ENCODE assay signal across 22 cellular contexts in genomic region chr6:133309579-133309978, GRCh38.
DNase-seq lines count a peak whose midpoint lies in the region; ATAC-seq, FAIRE-seq and TF ChIP-seq lines count a peak whose summit lies in the region.
"Had no signal": no experiment of that assay in that cellular context is flagged by ENCODE, and none has a peak within 500 bp of the region (broad histone marks: within the 10 kb centered on the region; RNA-seq: fewer than 3 reads in every experiment).

No MANE protein-coding gene starts in this region.

- CTCF ChIA-PET in IMR-90 (lab: Yijun Ruan, JAX) (no interaction called here), HEK293T (lab: Yijun Ruan, JAX) (interaction anchor here (0.7 kb wide), 1 partner anchor 29 kb away, joined by 3 read pairs; no protein-coding TSS in a partner anchor)

- DNase-seq in IMR-90 (no peak), bronchial epithelial cell (ENCODE audit: low read depth) (peak; percentile 18), fibroblast of pulmonary artery (ENCODE audit: low read depth) (peak; percentile 32), sciatic nerve (ENCODE audit: low spot score) (no peak), HEK293T (ENCODE audit: extremely low spot score) (no peak), HUDEP-2 (lab: John Stamatoyannopoulos, UW; ENCODE audit: unreplicated experiment in 76 of 76) (no peak), NCI-H1436 (lab: John Stamatoyannopoulos, UW) (no peak)
- DNase-seq: ACHN; CD8-positive, alpha-beta T cell; DMS79 treated with DMSO at 0.1 percent for 48 hours; GM23248; Kasumi-1; NCI-H146; NCI-H345; NCI-H69; NK-92 treated with Interleukin-12 subunit alpha and Interleukin-12 subunit beta, amount 100 ng/mL, for 24 hours; OCI-M1 had no signal

- 100% methylated on average over 1 of the region's 3 CpGs; no CpG with 5 or more reads in 1 of the 2 experiments for WGBS in IMR-90 (ENCODE audit: extremely low coverage in 2 of 2, insufficient read length in 1 of 2), 2 experiments

- no peak overlapping the region for H2AFZ ChIP-seq in IMR-90 (replicated peaks; ENCODE audit: low read length, poor library complexity)
- H2AFZ ChIP-seq: GM23248 had no signal

- H3K9ac ChIP-seq in IMR-90 (ENCODE audit: low read depth, low read length): no peak overlapping the region
- H3K9ac ChIP-seq: GM23248 had no signal

- H2BK15ac ChIP-seq in IMR-90 (ENCODE audit: low read depth, low read length): no peak overlapping the region

- TF ChIP-seq CTCF in IMR-90 (conservative IDR thresholded peaks at IDR 0.05; ENCODE audit: low read depth, low read length) (no peak), bronchial epithelial cell (IDR thresholded peaks at IDR 0.05; ENCODE audit: insufficient read depth, low read length, severe bottlenecking) (no peak), fibroblast of pulmonary artery (IDR thresholded peaks at IDR 0.05; ENCODE audit: low read length, missing control alignments) (no peak)

- POLR2A ChIA-PET in IMR-90 (lab: Charles Lee; ENCODE audit: unreplicated experiment): no interaction called here
- POLR2A ChIA-PET in HEK293T (lab: Yijun Ruan, JAX): no interaction called here

- no peak overlapping the region for H2AK9ac ChIP-seq in IMR-90 (replicated peaks; ENCODE audit: low read depth, low read length, poor library complexity)

- H3K23ac ChIP-seq in IMR-90 (ENCODE audit: low read depth, low read length): no peak overlapping the region

- H3K9me1 ChIP-seq in IMR-90 (ENCODE audit: insufficient read depth, low read length): no peaks in the 10 kb centered on the region

- H2BK20ac ChIP-seq in IMR-90 (ENCODE audit: low read depth, low read length): no peak overlapping the region

- H3K18ac ChIP-seq in IMR-90 (ENCODE audit: low read depth, low read length): no peak overlapping the region

- H2BK120ac ChIP-seq in IMR-90 (ENCODE audit: low read depth, low read length): no peak overlapping the region

- in situ Hi-C loops in IMR-90 (cut with MboI; ENCODE audit: low sequenced_read_pairs): no loop called here

- H4K20me1 ChIP-seq in IMR-90 (ENCODE audit: insufficient read depth, low read length): no peaks in the 10 kb centered on the region

- no peak for TF ChIP-seq RAD21 in IMR-90 (IDR thresholded peaks at IDR 0.05; ENCODE audit: low read length)

- intact Hi-C loops in IMR-90 (cut with micrococcal nuclease) (no loop called here), sciatic nerve (cut with DNase I) (no loop called here)

- H3K27me3 ChIP-seq in IMR-90 (ENCODE audit: control insufficient read depth, insufficient read depth, low read length) (no peaks in the 10 kb centered on the region), bronchial epithelial cell (ENCODE audit: control insufficient read depth, insufficient read depth, low read length) (no peaks in the 10 kb centered on the region)

- H4K8ac ChIP-seq in IMR-90 (ENCODE audit: low read depth in 2 of 2, low read length in 2 of 2): no peak overlapping the region

- no peaks in the 10 kb centered on the region for H3K4me1 ChIP-seq in IMR-90 (ENCODE audit: control insufficient read depth, insufficient read depth, low read length)
- H3K4me1 ChIP-seq: SJSA1 had no signal

- no peak overlapping the region for H2BK5ac ChIP-seq in IMR-90 (ENCODE audit: low read depth, low read length, poor library complexity, severe bottlenecking)

- H3K9me3 ChIP-seq in IMR-90 (ENCODE audit: control insufficient read depth, insufficient read depth, low read length): no peaks in the 10 kb centered on the region
- H3K9me3 ChIP-seq: SJSA1 had no signal

- ATAC-seq in IMR-90 (ENCODE audit: low read depth): no peak
- ATAC-seq in sciatic nerve: peak; percentile 94
- no peak for ATAC-seq in HG02759 (IDR thresholded peaks at IDR 0.05; ENCODE audit: unreplicated experiment)
- ATAC-seq: CD8-positive, alpha-beta T cell had no signal

- no peak for FAIRE-seq in bronchial epithelial cell (lab: Jason Lieb, UNC)
- FAIRE-seq: D721Med, G401.6, GM12892 had no signal

- H3K56ac ChIP-seq in IMR-90 (ENCODE audit: extremely low read depth, insufficient read depth, low read length): no peak overlapping the region

- no peak overlapping the region for H2AK5ac ChIP-seq in IMR-90 (ENCODE audit: low read depth, low read length)

- H3K27ac ChIP-seq in IMR-90 (ENCODE audit: insufficient read depth, low read length): no peak overlapping the region
- H3K27ac ChIP-seq: GM23248, SJSA1 had no signal

- no peak overlapping the region for H3K4me2 ChIP-seq in IMR-90 (ENCODE audit: low read depth, low read length)

- no peak overlapping the region for H3K4ac ChIP-seq in IMR-90 (ENCODE audit: low read depth, low read length)

- no peak overlapping the region for H3K14ac ChIP-seq in IMR-90 (replicated peaks; ENCODE audit: low read depth, low read length)

- dilution Hi-C loops in IMR-90 (cut with HindIII; ENCODE audit: low sequenced_read_pairs, unreplicated experiment): no loop called here

- peaks cover 3 to 14% of the 10 kb centered on the region in 2 experiments; a peak in 3 of 4 replicates for H3K79me1 ChIP-seq in IMR-90 (ENCODE audit: low read depth in 1 of 2, low read length in 2 of 2)

- H3K36me3 ChIP-seq in IMR-90 (ENCODE audit: control insufficient read depth, insufficient read depth, low read length): no peaks in the 10 kb centered on the region
- no peaks in the 10 kb centered on the region for H3K36me3 ChIP-seq in bronchial epithelial cell (ENCODE audit: control insufficient read depth, insufficient read depth, low read length)
- H3K36me3 ChIP-seq: SJSA1 had no signal

- H4K5ac ChIP-seq in IMR-90 (ENCODE audit: low read depth, low read length): no peak overlapping the region

- H3K4me3 ChIP-seq in IMR-90 (ENCODE audit: insufficient read depth, low read depth, low read length): no peak overlapping the region
- H3K4me3 ChIP-seq in bronchial epithelial cell (ENCODE audit: low read depth, low read length): no peak overlapping the region
- H3K4me3 ChIP-seq in fibroblast of pulmonary artery (replicated peaks; ENCODE audit: low read depth, low read length): no peak overlapping the region
- H3K4me3 ChIP-seq: GM23248, SJSA1 had no signal

- no peak for TF ChIP-seq POLR2A in IMR-90 (IDR thresholded peaks at IDR 0.05; ENCODE audit: low read depth, low read length)

- H4K91ac ChIP-seq in IMR-90 (ENCODE audit: insufficient read depth, low read depth, low read length): no peak overlapping the region

- no TSS peak for BruUV-seq in IMR-90 (replicated peaks; lab: Mats Ljungman, UMichigan)

TF ChIP-seq in IMR-90, 13 proteins besides CTCF, POLR2A, EP300 and RAD21:
- TF ChIP-seq CEBPB (IDR thresholded peaks at IDR 0.05; ENCODE audit: low read depth, low read length) (peak; percentile 48), FOS (IDR thresholded peaks at IDR 0.05; ENCODE audit: low read depth, low read length) (no peak), MXI1 (IDR thresholded peaks at IDR 0.05; ENCODE audit: borderline replicate concordance, low read depth, low read length) (no peak), ELK1 (IDR thresholded peaks at IDR 0.05; ENCODE audit: borderline replicate concordance, low read depth, low read length) (no peak), RCOR1 (IDR thresholded peaks at IDR 0.05; ENCODE audit: insufficient replicate concordance, low read length) (no peak)

TF ChIP-seq in HEK293T, 16 proteins besides CTCF, POLR2A, EP300 and RAD21:
- no peak for TF ChIP-seq NFRKB (IDR thresholded peaks at IDR 0.05)
- no peak for TF ChIP-seq TARDBP (IDR thresholded peaks at IDR 0.05)
- no peak for TF ChIP-seq PKNOX1 (IDR thresholded peaks at IDR 0.05)
- TF ChIP-seq BHLHE40 (IDR thresholded peaks at IDR 0.05; ENCODE audit: borderline replicate concordance): no peak
- no peak for TF ChIP-seq FOXK2 (IDR thresholded peaks at IDR 0.05)
- TF ChIP-seq LEF1 (IDR thresholded peaks at IDR 0.05; ENCODE audit: borderline replicate concordance): no peak

Comparison
In these comparisons a context has a peak if more than half of its experiments do, and no peak if none do; other contexts are left out.
1. DNase-seq: peak in bronchial epithelial cell (single experiment) and fibroblast of pulmonary artery (single experiment); none in IMR-90 (single experiment), sciatic nerve (single experiment), HEK293T (single experiment), HUDEP-2 (0 of 76) and NCI-H1436 (single experiment).